Comparison of ENCODE assay signal across 1 cellular context in genomic region chr20:61874421-61875068, GRCh38.
TF ChIP-seq lines count a peak whose summit lies in the region.

No MANE protein-coding gene starts in this region.

TF ChIP-seq in SK-N-SH, 30 proteins besides CTCF, POLR2A, EP300 and RAD21 (continued from another document):
- TF ChIP-seq IRF3 (IDR thresholded peaks at IDR 0.05; ENCODE audit: low read depth, low read length): no peak
- no peak for TF ChIP-seq USF1 (IDR thresholded peaks at IDR 0.05; ENCODE audit: borderline replicate concordance, low read depth)
- no peak for TF ChIP-seq FOXJ3 (CRISPR knock-in tag; IDR thresholded peaks at IDR 0.05)
